1 cellular context compared by ENCODE assay signal in genomic region chrX:55715847-55716246, GRCh38.
TF ChIP-seq lines count a peak whose summit lies in the region.

No MANE protein-coding gene starts in this region.

TF ChIP-seq in HCT116, 20 proteins besides CTCF, POLR2A, EP300 and RAD21 (continued from another document):
- TF ChIP-seq EZH2 (IDR thresholded peaks at IDR 0.05): no peak
- TF ChIP-seq SP1 (IDR thresholded peaks at IDR 0.05; ENCODE audit: low read depth): no peak
- no peak for TF ChIP-seq ZNF274 (IDR thresholded peaks at IDR 0.05; ENCODE audit: low read depth, low read length)
- TF ChIP-seq JUND (IDR thresholded peaks at IDR 0.05): no peak
- no peak for TF ChIP-seq YY1 (IDR thresholded peaks at IDR 0.05; ENCODE audit: extremely low read depth, insufficient replicate concordance, low read depth, low read length)
- TF ChIP-seq ZBTB33 (IDR thresholded peaks at IDR 0.05; ENCODE audit: extremely low read depth, insufficient replicate concordance, low read length): no peak
- no peak for TF ChIP-seq MAX (IDR thresholded peaks at IDR 0.05)
- TF ChIP-seq ELF1 (IDR thresholded peaks at IDR 0.05; ENCODE audit: borderline replicate concordance, low read depth): no peak
- TF ChIP-seq CBX3 (IDR thresholded peaks at IDR 0.05; ENCODE audit: low read depth): no peak
- TF ChIP-seq TCF7L2 (IDR thresholded peaks at IDR 0.05; ENCODE audit: borderline replicate concordance, extremely low read depth, insufficient read depth, insufficient read length): no peak
- TF ChIP-seq SRF (IDR thresholded peaks at IDR 0.05; ENCODE audit: low read depth): no peak
